8 cellular contexts compared by ENCODE assay signal in the genomic region with DNA sequence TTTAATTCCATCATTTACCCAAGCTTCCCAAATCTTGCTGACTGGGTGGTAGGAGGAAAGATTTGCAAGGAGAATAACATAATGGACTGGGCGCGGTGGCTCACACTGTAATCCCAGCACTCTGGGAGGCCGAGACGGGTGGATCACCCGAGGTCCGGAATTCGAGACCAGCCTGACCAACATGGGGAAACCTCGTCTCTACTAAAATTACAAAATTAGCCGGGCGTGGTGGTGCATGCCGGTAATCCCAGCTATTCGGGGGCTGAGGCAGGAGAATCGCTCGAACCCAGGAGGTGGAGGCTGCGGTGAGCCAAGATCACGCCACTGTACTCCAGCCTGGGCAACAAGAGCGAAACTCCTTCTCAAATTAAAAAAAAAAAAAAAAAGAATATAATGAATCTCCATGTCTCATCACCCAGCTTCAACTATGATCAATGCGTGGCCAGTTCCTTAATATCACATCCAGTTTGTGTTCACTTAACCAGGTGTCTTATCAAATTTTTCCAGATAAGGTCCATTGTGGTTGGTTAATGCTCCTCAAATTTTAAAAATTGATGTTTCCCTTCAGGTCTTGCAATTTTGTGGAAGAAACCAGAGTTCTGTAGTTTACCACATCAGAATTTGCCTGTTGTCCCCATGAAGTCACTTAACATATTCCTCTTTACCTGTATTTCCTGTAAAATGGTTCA. TPM values are rescaled to one million over a fixed set of nuclear protein-coding genes. Genes with fewer than 3 reads are reported as not detected.
DNase-seq lines count a peak whose midpoint lies in the region; ATAC-seq and TF ChIP-seq lines count a peak whose summit lies in the region.

No MANE protein-coding gene starts in this region.

- H3K27ac ChIP-seq in right atrium auricular region (peak overlapping the region; percentile 84 to 92), mesendoderm (ENCODE audit: low read depth, low read length) (peak overlapping the region; percentile 95), upper lobe of right lung (peak overlapping the region; percentile 80)

- TF ChIP-seq CTCF in right atrium auricular region (IDR thresholded peaks at IDR 0.05) (no peak), upper lobe of right lung (IDR thresholded peaks at IDR 0.05) (no peak)

- H3K36me3 ChIP-seq in right atrium auricular region (peaks cover 67% of the 10 kb centered on the region), mesendoderm (ENCODE audit: control insufficient read depth, insufficient read depth, low read length) (peaks cover 21% of the 10 kb centered on the region), upper lobe of right lung (peaks cover 66% of the 10 kb centered on the region)

- intact Hi-C loops in cardiac septum (cut with DNase I): loop anchor here (1.0 to 5.0 kb wide), 2 partner anchors 10 to 113 kb away; partner anchors contain the start of genes AP2M1 and PSMD2
- intact Hi-C loops in upper lobe of right lung (cut with DNase I): no loop called here

- no peak for DNase-seq in right atrium auricular region (ENCODE audit: low spot score)
- no peak for DNase-seq in cardiac septum (ENCODE audit: low spot score)
- no peak for DNase-seq in mesendoderm
- no peak for DNase-seq in upper lobe of right lung
- no peak for DNase-seq in activated gamma-delta T cell treated with Interleukin-2 at 50 U/mL for 16 hours
- DNase-seq in ACHN: no peak

- H3K4me1 ChIP-seq in right atrium auricular region (peaks cover 0 to 32% of the 10 kb centered on the region in 2 donors), mesendoderm (ENCODE audit: control insufficient read depth, low read depth, low read length) (peaks cover 4% of the 10 kb centered on the region), upper lobe of right lung (peaks cover 19% of the 10 kb centered on the region)

- H3K23ac ChIP-seq in mesendoderm (ENCODE audit: low read length): no peak overlapping the region

- H3K4me2 ChIP-seq in mesendoderm (ENCODE audit: low read length): no peak overlapping the region

- in situ Hi-C loops in ACHN (cut with HindIII; ENCODE audit: low pct_ligation_motif_present, low pct_unique_long_range_greater_than_20kb, low sequenced_read_pairs): no loop called here

- H2BK120ac ChIP-seq in mesendoderm (ENCODE audit: low read depth, low read length): no peak overlapping the region

- H2BK15ac ChIP-seq in mesendoderm (replicated peaks; ENCODE audit: low read depth): no peak overlapping the region

- ATAC-seq in activated T-helper 17 cell treated with anti-CD3 and anti-CD28 coated beads, Interleukin-2, amount 50 U/mL, for 72 hours (replicated peaks): no peak
- ATAC-seq in upper lobe of right lung: no peak
- no peak for ATAC-seq in GM21737 (IDR thresholded peaks at IDR 0.05; ENCODE audit: unreplicated experiment)

- peaks cover 19% of the 10 kb centered on the region for H3K79me1 ChIP-seq in mesendoderm (ENCODE audit: low read length)

- H3K4me3 ChIP-seq in right atrium auricular region (no peak overlapping the region), mesendoderm (ENCODE audit: low read length) (no peak overlapping the region), upper lobe of right lung (no peak overlapping the region)

- no peak overlapping the region for H2AK5ac ChIP-seq in mesendoderm (ENCODE audit: low read length)

- H4K8ac ChIP-seq in mesendoderm (ENCODE audit: low read depth, low read length): no peak overlapping the region

- no peak overlapping the region for H3K18ac ChIP-seq in mesendoderm (ENCODE audit: low read length)

- peak overlapping the region; percentile 83 for H3K56ac ChIP-seq in mesendoderm (ENCODE audit: low read length)

- H3K4me1 Mint-ChIP-seq in activated T-helper 17 cell treated with anti-CD3 and anti-CD28 coated beads, Interleukin-2, amount 50 U/mL, for 72 hours: peaks cover 20% of the 10 kb centered on the region

- no CpG with 5 or more reads among the region's 18 CpGs for WGBS in mesendoderm (ENCODE audit: extremely low coverage, insufficient coverage, low lambda C conversion rate)

- no peak overlapping the region for H2BK5ac ChIP-seq in mesendoderm (ENCODE audit: low read length)

- peak overlapping the region; percentile 80 for H3K9ac ChIP-seq in mesendoderm (ENCODE audit: low read length)

- H3K27me3 ChIP-seq in right atrium auricular region (no peaks in the 10 kb centered on the region), mesendoderm (ENCODE audit: insufficient read depth, low read length, poor library complexity) (no peaks in the 10 kb centered on the region), upper lobe of right lung (no peaks in the 10 kb centered on the region)

- peaks cover 20% of the 10 kb centered on the region for H3K79me2 ChIP-seq in mesendoderm (ENCODE audit: control insufficient read depth, insufficient read depth, low read length)

- H3K4ac ChIP-seq in mesendoderm (ENCODE audit: low read depth, low read length): no peak overlapping the region

- peak overlapping the region; percentile 100 for H3K4me3 Mint-ChIP-seq in activated T-helper 17 cell treated with anti-CD3 and anti-CD28 coated beads, Interleukin-2, amount 50 U/mL, for 72 hours

- H3K9me3 Mint-ChIP-seq in activated T-helper 17 cell treated with anti-CD3 and anti-CD28 coated beads, Interleukin-2, amount 50 U/mL, for 72 hours: no peaks in the 10 kb centered on the region

- H3K27me3 Mint-ChIP-seq in activated T-helper 17 cell treated with anti-CD3 and anti-CD28 coated beads, Interleukin-2, amount 50 U/mL, for 72 hours: no peaks in the 10 kb centered on the region

- peak overlapping the region; percentile 5 for H4K5ac ChIP-seq in mesendoderm (ENCODE audit: low read length)

- peaks cover 98% of the 10 kb centered on the region for H3K36me3 Mint-ChIP-seq in activated T-helper 17 cell treated with anti-CD3 and anti-CD28 coated beads, Interleukin-2, amount 50 U/mL, for 72 hours (ENCODE audit: low read depth)

- H3K9me3 ChIP-seq in right atrium auricular region (no peaks in the 10 kb centered on the region), upper lobe of right lung (no peaks in the 10 kb centered on the region)

- H3K27ac Mint-ChIP-seq in activated T-helper 17 cell treated with anti-CD3 and anti-CD28 coated beads, Interleukin-2, amount 50 U/mL, for 72 hours: peak overlapping the region; percentile 97

RNA-seq across cellular contexts. Expression of gene ABCF3, which starts 1.3 kb away (rescaled TPM):
- total RNA-seq in right atrium auricular region: 10 to 100 TPM; 42.8 to 47.9 TPM
- total RNA-seq in cardiac septum: 61.5 TPM
- total RNA-seq in activated T-helper 17 cell treated with anti-CD3 and anti-CD28 coated beads, Interleukin-2, amount 50 U/mL, for 72 hours: 10 to 100 TPM; 75.5 to 93.5 TPM
- 24.7 TPM for polyA plus RNA-seq in mesendoderm (2013, experiment 1 of 2)
- polyA plus RNA-seq in mesendoderm (2013, experiment 2 of 2): 23.8 TPM
- total RNA-seq in upper lobe of right lung: 60.9 TPM

RNA-seq across cellular contexts. Expression of gene AP2M1, which starts 10.0 kb away (rescaled TPM):
- 100 to 1,000 TPM; 183 to 235 TPM for total RNA-seq in right atrium auricular region
- 317 TPM for total RNA-seq in cardiac septum
- 100 to 1,000 TPM; 206 to 244 TPM for total RNA-seq in activated T-helper 17 cell treated with anti-CD3 and anti-CD28 coated beads, Interleukin-2, amount 50 U/mL, for 72 hours
- 357 TPM for polyA plus RNA-seq in mesendoderm (2013, experiment 1 of 2)
- polyA plus RNA-seq in mesendoderm (2013, experiment 2 of 2): 372 TPM
- 245 TPM for total RNA-seq in upper lobe of right lung

RNA-seq across cellular contexts. Expression of gene DVL3, which starts 29.5 kb away (rescaled TPM):
- total RNA-seq in right atrium auricular region (10 to 100 TPM; 43.5 to 66.1 TPM), cardiac septum (68.6 TPM), upper lobe of right lung (54.1 TPM)
- total RNA-seq in activated T-helper 17 cell treated with anti-CD3 and anti-CD28 coated beads, Interleukin-2, amount 50 U/mL, for 72 hours: 10 to 100 TPM; 40.3 to 42.5 TPM
- 43.7 TPM for polyA plus RNA-seq in mesendoderm (2013, experiment 1 of 2)
- 44.0 TPM for polyA plus RNA-seq in mesendoderm (2013, experiment 2 of 2)

RNA-seq across cellular contexts. Expression of gene VWA5B2, which starts 44.7 kb away (rescaled TPM):
- not detected for total RNA-seq in right atrium auricular region
- total RNA-seq in cardiac septum: not detected
- not detected for total RNA-seq in activated T-helper 17 cell treated with anti-CD3 and anti-CD28 coated beads, Interleukin-2, amount 50 U/mL, for 72 hours
- polyA plus RNA-seq in mesendoderm (2013, experiment 1 of 2): 0.01 TPM
- 0.03 TPM for polyA plus RNA-seq in mesendoderm (2013, experiment 2 of 2)
- not detected for total RNA-seq in upper lobe of right lung

RNA-seq across cellular contexts. Expression of gene EIF2B5, which starts 49.5 kb away (rescaled TPM):
- total RNA-seq in right atrium auricular region (10 to 100 TPM; 19.6 to 24.3 TPM), cardiac septum (33.4 TPM), upper lobe of right lung (37.6 TPM)
- total RNA-seq in activated T-helper 17 cell treated with anti-CD3 and anti-CD28 coated beads, Interleukin-2, amount 50 U/mL, for 72 hours: 10 to 100 TPM; 48.7 to 64.6 TPM
- polyA plus RNA-seq in mesendoderm (2013, experiment 1 of 2): 35.7 TPM
- polyA plus RNA-seq in mesendoderm (2013, experiment 2 of 2): 34.9 TPM
